Comparison of ENCODE assay signal across 35 cellular contexts in the genomic region with DNA sequence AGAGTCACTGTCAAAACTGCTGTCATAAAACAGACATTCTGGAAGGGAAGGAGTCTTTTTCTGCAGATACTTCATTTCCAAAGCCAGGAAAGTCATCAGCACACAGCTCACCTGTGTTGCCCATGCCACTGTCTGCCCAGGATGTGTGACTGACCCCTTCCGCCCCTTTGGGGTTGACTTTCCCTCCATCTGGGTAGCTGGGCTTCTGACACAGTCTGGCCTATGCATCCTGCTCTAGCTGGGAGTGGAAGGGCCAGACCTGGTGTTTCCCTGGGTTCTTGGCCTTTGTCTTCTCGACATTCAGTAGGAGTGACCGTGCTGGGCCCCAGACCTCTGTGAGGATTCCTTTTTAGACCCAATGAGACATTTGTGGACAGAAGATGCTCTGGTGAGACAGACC.
"Had no signal": no experiment of that assay in that cellular context is flagged by ENCODE, and none has a peak within 500 bp of the region (broad histone marks: within the 10 kb centered on the region; RNA-seq: fewer than 3 reads in every experiment).

No MANE protein-coding gene starts in this region.

- H3K36me3 ChIP-seq: MG63 had no signal

- H3K9me3 ChIP-seq: MG63 had no signal

- H3K4me3 ChIP-seq: MG63 had no signal

- H3K27me3 ChIP-seq: MG63 had no signal

- DNase-seq: Karpas-422, Kasumi-1, MG63, MM.1S, MV-4-11, NCI-H1048, NCI-H1092, NCI-H1092 treated with DMSO at 0.1 percent for 48 hours, NCI-H1105, NCI-H1105 treated with DMSO at 0.1 percent for 48 hours, NCI-H1417, NCI-H1417 treated with DMSO at 0.1 percent for 48 hours, NCI-H1436, NCI-H1436 treated with DMSO at 0.1 percent for 48 hours, NCI-H146, NCI-H1694, NCI-H1694 treated with DMSO at 0.1 percent for 48 hours, NCI-H187, NCI-H187 treated with DMSO at 0.1 percent for 48 hours, NCI-H1930, NCI-H2029, NCI-H2029 treated with DMSO at 0.1 percent for 48 hours, NCI-H2081, NCI-H2081 treated with DMSO at 0.1 percent for 48 hours, NCI-H2107, NCI-H2171, NCI-H2171 treated with DMSO at 0.1 percent for 48 hours, NCI-H2227 treated with DMSO at 0.1 percent for 48 hours, NCI-H226, NCI-H345, NCI-H446, NCI-H446 treated with DMSO at 0.1 percent for 48 hours, NCI-H510A, NCI-H510A treated with DMSO at 0.1 percent for 48 hours, NCI-H524 had no signal
